ENCODE assay signal across 1 cellular context in the genomic region with DNA sequence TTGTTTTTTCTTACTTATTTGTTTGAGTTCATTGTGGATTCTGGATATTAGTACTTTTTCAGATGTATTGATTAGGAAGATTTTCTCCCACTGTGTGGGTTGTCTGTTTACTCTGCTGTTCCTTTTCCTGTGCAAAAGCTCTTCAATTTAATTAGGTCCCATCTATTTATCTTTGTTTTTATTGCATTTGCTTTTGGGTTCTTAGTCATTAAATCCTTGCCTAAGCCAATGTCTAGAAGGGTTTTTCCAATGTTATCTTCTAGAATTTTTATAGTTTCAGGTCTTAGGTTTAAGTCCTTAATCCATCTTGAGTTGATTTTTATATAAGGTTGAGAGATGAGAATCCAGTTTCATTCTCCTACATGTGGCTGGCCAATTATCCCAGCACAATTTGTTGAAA.
TF ChIP-seq lines count a peak whose summit lies in the region.

No MANE protein-coding gene starts in this region.

TF ChIP-seq in HEK293, 187 proteins besides CTCF, POLR2A, EP300 and RAD21 (continued from another document):
- TF ChIP-seq, protein P1, sequence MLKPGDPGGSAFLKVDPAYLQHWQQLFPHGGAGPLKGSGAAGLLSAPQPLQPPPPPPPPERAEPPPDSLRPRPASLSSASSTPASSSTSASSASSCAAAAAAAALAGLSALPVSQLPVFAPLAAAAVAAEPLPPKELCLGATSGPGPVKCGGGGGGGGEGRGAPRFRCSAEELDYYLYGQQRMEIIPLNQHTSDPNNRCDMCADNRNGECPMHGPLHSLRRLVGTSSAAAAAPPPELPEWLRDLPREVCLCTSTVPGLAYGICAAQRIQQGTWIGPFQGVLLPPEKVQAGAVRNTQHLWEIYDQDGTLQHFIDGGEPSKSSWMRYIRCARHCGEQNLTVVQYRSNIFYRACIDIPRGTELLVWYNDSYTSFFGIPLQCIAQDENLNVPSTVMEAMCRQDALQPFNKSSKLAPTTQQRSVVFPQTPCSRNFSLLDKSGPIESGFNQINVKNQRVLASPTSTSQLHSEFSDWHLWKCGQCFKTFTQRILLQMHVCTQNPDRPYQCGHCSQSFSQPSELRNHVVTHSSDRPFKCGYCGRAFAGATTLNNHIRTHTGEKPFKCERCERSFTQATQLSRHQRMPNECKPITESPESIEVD (tag by site-specific recombination; IDR thresholded peaks at IDR 0.05): peak; percentile 90
- peak; percentile 75 for TF ChIP-seq ZNF341 (tag by site-specific recombination; IDR thresholded peaks at IDR 0.05; ENCODE audit: low read depth)
- TF ChIP-seq ZNF843 (tag by site-specific recombination; IDR thresholded peaks at IDR 0.05): peak; percentile 90
- TF ChIP-seq, protein P2, sequence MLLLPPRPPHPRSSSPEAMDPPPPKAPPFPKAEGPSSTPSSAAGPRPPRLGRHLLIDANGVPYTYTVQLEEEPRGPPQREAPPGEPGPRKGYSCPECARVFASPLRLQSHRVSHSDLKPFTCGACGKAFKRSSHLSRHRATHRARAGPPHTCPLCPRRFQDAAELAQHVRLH (tag by site-specific recombination; IDR thresholded peaks at IDR 0.05): peak; percentile 50; the same call in 1 of the 2 replicates
